19 cellular contexts compared by ENCODE assay signal in the genomic region with DNA sequence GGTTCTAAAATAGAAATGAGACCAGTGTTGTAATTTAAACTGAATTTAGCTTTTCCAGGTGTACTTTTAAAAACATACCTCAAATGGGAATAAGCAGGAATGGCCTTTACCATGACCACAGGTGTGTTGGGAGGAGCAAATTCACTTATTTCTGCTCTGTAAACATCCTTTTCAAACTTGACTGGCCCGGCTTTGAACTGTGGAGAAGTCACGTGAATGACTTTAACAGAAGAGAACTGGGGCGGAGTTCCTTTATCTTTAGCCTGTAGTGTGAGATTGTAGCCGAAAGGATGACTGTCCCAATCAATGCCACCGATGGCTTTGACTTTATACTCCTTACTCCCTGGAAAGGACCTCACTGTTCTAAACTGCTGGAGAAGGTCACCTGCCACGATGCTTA. TPM values are rescaled to one million over a fixed set of nuclear protein-coding genes. Genes with fewer than 3 reads are reported as not detected.
"Had no signal": no experiment of that assay in that cellular context is flagged by ENCODE, and none has a peak within 500 bp of the region (broad histone marks: within the 10 kb centered on the region; RNA-seq: fewer than 3 reads in every experiment).

No MANE protein-coding gene starts in this region.

- H3K36me3 ChIP-seq: ovary had no signal

- ATAC-seq: natural killer cell; psoas muscle; stimulated activated memory B cell treated with anti-CD40 and anti-IgM and Interleukin-4, amounts not matched to agents 10 μg/mL and 1 μg/mL and 100 μg/mL, for 72 hours had no signal

- H3K27me3 ChIP-seq: esophagus squamous epithelium, ovary, right lobe of liver, tibial nerve, vagina had no signal

- H3K27ac ChIP-seq: esophagus squamous epithelium, ovary, psoas muscle, right lobe of liver, thoracic aorta, tibial nerve, vagina had no signal

- H3K4me1 ChIP-seq: psoas muscle, right lobe of liver had no signal

- DNase-seq: central memory CD4-positive, alpha-beta T cell; effector memory CD4-positive, alpha-beta T cell; esophagus squamous epithelium; foreskin melanocyte; glutamatergic neuron; mammary epithelial cell; mesendoderm; midbrain; natural killer cell; occipital lobe; ovary; posterior cingulate gyrus; psoas muscle; right lobe of liver; stimulated activated CD4-positive, alpha-beta T cell treated with anti-CD3 and anti-CD28 coated beads, Interleukin-4, amount 100 ng/mL, for 4 hours had no signal

- H3K4me3 ChIP-seq: esophagus squamous epithelium, ovary, psoas muscle, right lobe of liver, thoracic aorta, tibial nerve, vagina had no signal

- H3K9me3 ChIP-seq: esophagus squamous epithelium, ovary, psoas muscle, right lobe of liver, thoracic aorta, tibial nerve, vagina had no signal

RNA-seq across cellular contexts. Expression of a gene that starts 15.1 kb away (rescaled TPM):
- total RNA-seq: natural killer cell had no signal
